Comparison of ENCODE assay signal across 15 cellular contexts in genomic region chr5:88552406-88552805, GRCh38.
A peak's percentile ranks its signal among the peaks of the same experiment; 100 is the strongest.
DNase-seq lines count a peak whose midpoint lies in the region; ATAC-seq and TF ChIP-seq lines count a peak whose summit lies in the region.
"Had no signal": no experiment of that assay in that cellular context is flagged by ENCODE, and none has a peak within 500 bp of the region (broad histone marks: within the 10 kb centered on the region; RNA-seq: fewer than 3 reads in every experiment).

No MANE protein-coding gene starts in this region.

- ATAC-seq in GM21447 (IDR thresholded peaks at IDR 0.05; ENCODE audit: unreplicated experiment) (no peak), HG03196 (IDR thresholded peaks at IDR 0.05; ENCODE audit: unreplicated experiment) (no peak)
- ATAC-seq: CD8-positive, alpha-beta T cell had no signal

- H3K27ac ChIP-seq in dorsolateral prefrontal cortex = peak overlapping the region in 31 of 59 donors; percentile 8 to 84 (median 74)
- H3K27ac ChIP-seq: BLaER1 treated with 17β-estradiol and CSF1 and Interleukin-3, amounts not matched to agents 10 nM and 100 nM; GM23248; HL-60 had no signal

- peak; percentile 23 for DNase-seq in M059J (ENCODE audit: low read depth)
- peak; percentile 86 for DNase-seq in NCI-H69 (lab: John Stamatoyannopoulos, UW)
- DNase-seq in dorsolateral prefrontal cortex = no peak
- no peak for DNase-seq in hypothalamus (lab: John Stamatoyannopoulos, UW)
- DNase-seq: Calu3; CD8-positive, alpha-beta T cell; DMS53; DND-41; EL; GM23248 had no signal

- intact Hi-C loops in dorsolateral prefrontal cortex (cut with DNase I) = loop anchor here (5.0 to 10.0 kb wide), 3 partner anchors 48 to 110 kb away; no protein-coding TSS in a partner anchor

- no peak for TF ChIP-seq CTCF in dorsolateral prefrontal cortex (IDR thresholded peaks at IDR 0.05 in 54 of 56, conservative IDR thresholded peaks at IDR 0.05 in 2 of 56; ENCODE audit: low read depth in 1 of 56, partially characterized antibody in 56 of 56)

- peak overlapping the region in 42 of 59 donors; percentile 6 to 56 (median 33) for H3K4me3 ChIP-seq in dorsolateral prefrontal cortex
- H3K4me3 ChIP-seq: BLaER1 treated with 17β-estradiol and CSF1 and Interleukin-3, amounts not matched to agents 10 nM and 100 nM; GM23248; HAP-1 had no signal

- H3K27me3 ChIP-seq in dorsolateral prefrontal cortex = no peaks in the 10 kb centered on the region
- H3K27me3 ChIP-seq: BLaER1 treated with 17β-estradiol and CSF1 and Interleukin-3, amounts not matched to agents 10 nM and 100 nM had no signal

Comparison
In these comparisons a context has a peak if more than half of its experiments do, and no peak if none do; other contexts are left out.
1. DNase-seq: peak in M059J (single experiment) and NCI-H69 (single experiment); none in dorsolateral prefrontal cortex (0 of 10) and hypothalamus (0 of 51).